Comparison of ENCODE assay signal across 13 cellular contexts in the genomic region with DNA sequence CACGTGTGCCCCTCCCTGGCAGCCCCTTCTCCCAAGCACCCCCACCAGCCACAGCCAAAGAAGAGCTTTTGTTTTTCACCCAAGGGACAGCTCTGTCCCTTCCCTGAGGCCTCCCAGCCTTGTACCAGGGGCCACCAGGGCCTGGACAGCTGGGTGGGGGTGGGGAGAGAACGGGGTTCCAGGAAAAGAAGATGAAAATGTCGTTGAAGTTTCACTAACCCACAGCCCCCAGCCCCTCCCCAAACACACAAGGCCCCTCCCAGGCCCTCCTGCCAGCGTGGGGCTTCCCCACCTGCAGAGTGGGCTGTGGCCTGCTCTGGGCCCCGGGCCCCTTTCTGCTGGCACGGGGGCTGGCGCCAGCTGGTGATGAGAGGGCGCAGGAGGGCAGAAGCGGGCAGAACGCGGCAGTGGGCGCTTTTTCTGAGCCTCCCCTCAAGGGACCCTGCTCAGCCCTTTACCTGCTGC. TPM values are rescaled to one million over a fixed set of nuclear protein-coding genes. Genes with fewer than 3 reads are reported as not detected.
DNase-seq lines count a peak whose midpoint lies in the region; ATAC-seq and TF ChIP-seq lines count a peak whose summit lies in the region.
"Had no signal": no experiment of that assay in that cellular context is flagged by ENCODE, and none has a peak within 500 bp of the region (broad histone marks: within the 10 kb centered on the region; RNA-seq: fewer than 3 reads in every experiment).

No MANE protein-coding gene starts in this region.

- ATAC-seq in SK-N-SH treated with all-trans-retinoic acid at 6 μM for 48 hours (no peak), GM21390 (IDR thresholded peaks at IDR 0.05; ENCODE audit: unreplicated experiment) (no peak), HG03039 (IDR thresholded peaks at IDR 0.05; ENCODE audit: unreplicated experiment) (no peak)

- H4K20me1 ChIP-seq in SK-N-SH (ENCODE audit: insufficient read depth): no peaks in the 10 kb centered on the region

- H3K9me3 ChIP-seq in SK-N-SH (no peaks in the 10 kb centered on the region), SJCRH30 (replicated peaks) (no peaks in the 10 kb centered on the region), MG63 (no peaks in the 10 kb centered on the region)
- H3K9me3 ChIP-seq: right atrium auricular region, upper lobe of left lung had no signal

- H3K27ac ChIP-seq in SK-N-SH (ENCODE audit: low read depth in 2 of 2, low read length in 1 of 2) (no peak overlapping the region), SJCRH30 (peak overlapping the region; percentile 1; the same call in 1 of the 2 replicates)
- H3K27ac ChIP-seq: right atrium auricular region had no signal

- H3K9ac ChIP-seq in SK-N-SH: no peak overlapping the region

- H3F3A ChIP-seq in SK-N-SH (replicated peaks; ENCODE audit: insufficient read depth): peaks cover 3% of the 10 kb centered on the region

- no peaks in the 10 kb centered on the region for H3K79me2 ChIP-seq in SK-N-SH (ENCODE audit: insufficient read depth)

- H3K4me1 ChIP-seq in SK-N-SH (ENCODE audit: control insufficient read depth in 1 of 2, insufficient read depth in 2 of 2, low read depth in 1 of 2, low read length in 1 of 2): peaks cover 0 to 6% of the 10 kb centered on the region in 2 experiments; a peak in 2 of 4 replicates
- H3K4me1 ChIP-seq in SJCRH30: peaks cover 42% of the 10 kb centered on the region

- no peak overlapping the region for H2AFZ ChIP-seq in SK-N-SH (ENCODE audit: low read depth)

- POLR2A ChIA-PET in SK-N-SH (lab: Yijun Ruan, JAX): no interaction called here

- DNase-seq in SK-N-SH (peak; percentile 32), SJCRH30 (peak in 1 of 2 experiments; percentile 64), hypothalamus (lab: John Stamatoyannopoulos, UW) (peak in 34 of 51 donors; percentile 26 to 89 (median 58)), putamen (ENCODE audit: low spot score) (peak; percentile 89), MG63 (no peak)
- DNase-seq: OCI-M1, T-helper 9 cell had no signal

- TF ChIP-seq CTCF in SK-N-SH (IDR thresholded peaks at IDR 0.05): no peak

- H3K9me2 ChIP-seq in SK-N-SH: no peaks in the 10 kb centered on the region

- CTCF ChIA-PET in SK-N-SH (lab: Yijun Ruan, JAX): no interaction called here

- no peak for TF ChIP-seq EP300 in SK-N-SH (IDR thresholded peaks at IDR 0.05; ENCODE audit: borderline replicate concordance in 1 of 2, low read depth in 1 of 2, low read length in 1 of 2)

- 78% methylated on average over 4 of the region's 12 CpGs for WGBS in SK-N-SH (ENCODE audit: low lambda C conversion rate)

- H3K4me3 ChIP-seq in SK-N-SH (ENCODE audit: low read depth in 2 of 2, low read length in 1 of 2) (no peak overlapping the region), SJCRH30 (peak overlapping the region; percentile 50), MG63 (no peak overlapping the region)
- H3K4me3 ChIP-seq: upper lobe of left lung had no signal

- H3K27me3 ChIP-seq in SK-N-SH (ENCODE audit: insufficient read depth): no peaks in the 10 kb centered on the region
- H3K27me3 ChIP-seq in SJCRH30: no peaks in the 10 kb centered on the region
- H3K27me3 ChIP-seq in MG63: no peaks in the 10 kb centered on the region
- H3K27me3 ChIP-seq: right atrium auricular region had no signal

- H3K36me3 ChIP-seq in SK-N-SH (replicated peaks in 1 of 2; ENCODE audit: control insufficient read depth in 1 of 2, insufficient read depth in 2 of 2, low read length in 1 of 2): no peaks in the 10 kb centered on the region
- H3K36me3 ChIP-seq in SJCRH30: no peaks in the 10 kb centered on the region
- H3K36me3 ChIP-seq in MG63: no peaks in the 10 kb centered on the region
- H3K36me3 ChIP-seq: right atrium auricular region, upper lobe of left lung had no signal

- no peak for TF ChIP-seq RAD21 in SK-N-SH (IDR thresholded peaks at IDR 0.05; ENCODE audit: low read length)

- H3K4me2 ChIP-seq in SK-N-SH: no peak overlapping the region

TF ChIP-seq in SK-N-SH, 30 proteins besides CTCF, POLR2A, EP300 and RAD21 (continues in another document):
- TF ChIP-seq REST (IDR thresholded peaks at IDR 0.05; ENCODE audit: low read depth, low read length): no peak
- TF ChIP-seq FOSL2 (IDR thresholded peaks at IDR 0.05; ENCODE audit: borderline replicate concordance, low read depth): no peak

TF ChIP-seq in SK-N-SH treated with all-trans-retinoic acid at 6 μM for 48 hours, 23 proteins besides CTCF, POLR2A, EP300 and RAD21:
- no peak for TF ChIP-seq CSRNP3 (CRISPR knock-in tag; IDR thresholded peaks at IDR 0.05)
- TF ChIP-seq, protein P1, sequence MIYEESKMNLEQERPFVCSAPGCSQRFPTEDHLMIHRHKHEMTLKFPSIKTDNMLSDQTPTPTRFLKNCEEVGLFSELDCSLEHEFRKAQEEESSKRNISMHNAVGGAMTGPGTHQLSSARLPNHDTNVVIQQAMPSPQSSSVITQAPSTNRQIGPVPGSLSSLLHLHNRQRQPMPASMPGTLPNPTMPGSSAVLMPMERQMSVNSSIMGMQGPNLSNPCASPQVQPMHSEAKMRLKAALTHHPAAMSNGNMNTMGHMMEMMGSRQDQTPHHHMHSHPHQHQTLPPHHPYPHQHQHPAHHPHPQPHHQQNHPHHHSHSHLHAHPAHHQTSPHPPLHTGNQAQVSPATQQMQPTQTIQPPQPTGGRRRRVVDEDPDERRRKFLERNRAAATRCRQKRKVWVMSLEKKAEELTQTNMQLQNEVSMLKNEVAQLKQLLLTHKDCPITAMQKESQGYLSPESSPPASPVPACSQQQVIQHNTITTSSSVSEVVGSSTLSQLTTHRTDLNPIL (CRISPR knock-in tag; IDR thresholded peaks at IDR 0.05; ENCODE audit: low read depth): no peak
- TF ChIP-seq OSR1 (CRISPR knock-in tag; IDR thresholded peaks at IDR 0.05): no peak
- no peak for TF ChIP-seq ISL1 (CRISPR knock-in tag; IDR thresholded peaks at IDR 0.05)
- no peak for TF ChIP-seq ZNF8 (CRISPR knock-in tag; IDR thresholded peaks at IDR 0.05)
- TF ChIP-seq ESRRG (CRISPR knock-in tag; IDR thresholded peaks at IDR 0.05): no peak
- no peak for TF ChIP-seq ZNF70 (CRISPR knock-in tag; IDR thresholded peaks at IDR 0.05)
- no peak for TF ChIP-seq ZFP3 (CRISPR knock-in tag; IDR thresholded peaks at IDR 0.05)
- TF ChIP-seq CSDC2 (CRISPR knock-in tag; IDR thresholded peaks at IDR 0.05): no peak

RNA-seq across cellular contexts. Expression of gene ANKRD65, which starts 5.5 kb away (rescaled TPM):
- polyA plus RNA-seq in SK-N-SH (2012; rRNA removed): 0.06 and 0.07 TPM in 2 replicates
- polyA plus RNA-seq in SK-N-SH (2012; cell fraction: cytosol; rRNA removed): 0.04 and 0.05 TPM in 2 replicates
- 0.43 and 0.46 TPM in 2 replicates for polyA plus RNA-seq in SK-N-SH (2012; cell fraction: nucleus; rRNA removed)
- 6.1 and 6.2 TPM in 2 replicates for total RNA-seq in SJCRH30 (2014; rRNA removed; shearing (Covaris generic))
- total RNA-seq in MG63 (2014; rRNA removed; shearing (Covaris generic); ENCODE audit: low replicate concordance): not detected in 2 replicates
- total RNA-seq: A172 had no signal

RNA-seq across cellular contexts. Expression of gene VWA1, which starts 9.0 kb away (rescaled TPM):
- 5.3 and 7.4 TPM in 2 replicates for polyA plus RNA-seq in SK-N-SH (2012; rRNA removed)
- 3.2 and 5.0 TPM in 2 replicates for polyA plus RNA-seq in SK-N-SH (2012; cell fraction: cytosol; rRNA removed)
- polyA plus RNA-seq in SK-N-SH (2012; cell fraction: nucleus; rRNA removed): 5.7 and 8.5 TPM in 2 replicates
- total RNA-seq in SJCRH30 (2014; rRNA removed; shearing (Covaris generic)): 0.58 and 3.3 TPM in 2 replicates
- total RNA-seq in MG63 (2014; rRNA removed; shearing (Covaris generic); ENCODE audit: low replicate concordance): 0.59 and 6.2 TPM in 2 replicates

RNA-seq across cellular contexts. Expression of gene MRPL20, which starts 19.4 kb away (rescaled TPM):
- 159 and 210 TPM in 2 replicates for polyA plus RNA-seq in SK-N-SH (2012; rRNA removed)
- polyA plus RNA-seq in SK-N-SH (2012; cell fraction: cytosol; rRNA removed): 202 and 236 TPM in 2 replicates
- polyA plus RNA-seq in SK-N-SH (2012; cell fraction: nucleus; rRNA removed): 104 and 133 TPM in 2 replicates
- total RNA-seq in SJCRH30 (2014; rRNA removed; shearing (Covaris generic)): 229 and 236 TPM in 2 replicates
- total RNA-seq in MG63 (2014; rRNA removed; shearing (Covaris generic); ENCODE audit: low replicate concordance): 32.0 and 55.2 TPM in 2 replicates

RNA-seq across cellular contexts. Expression of gene ATAD3C, which starts 23.0 kb away (rescaled TPM):
- polyA plus RNA-seq in SK-N-SH (2012; rRNA removed): 0.38 and 0.49 TPM in 2 replicates
- 0.22 and 0.27 TPM in 2 replicates for polyA plus RNA-seq in SK-N-SH (2012; cell fraction: cytosol; rRNA removed)
- 0.37 and 0.52 TPM in 2 replicates for polyA plus RNA-seq in SK-N-SH (2012; cell fraction: nucleus; rRNA removed)
- total RNA-seq in SJCRH30 (2014; rRNA removed; shearing (Covaris generic)): 0.20 TPM in 1 of 2 replicates, not detected in the other
- not detected in 2 replicates for total RNA-seq in MG63 (2014; rRNA removed; shearing (Covaris generic); ENCODE audit: low replicate concordance)
- total RNA-seq: A172 had no signal

RNA-seq across cellular contexts. Expression of gene CCNL2, which starts 27.4 kb away (rescaled TPM):
- 362 and 475 TPM in 2 replicates for polyA plus RNA-seq in SK-N-SH (2012; rRNA removed)
- polyA plus RNA-seq in SK-N-SH (2012; cell fraction: cytosol; rRNA removed): 51.6 and 68.2 TPM in 2 replicates
- polyA plus RNA-seq in SK-N-SH (2012; cell fraction: nucleus; rRNA removed): 3,259 and 3,720 TPM in 2 replicates
- 124 and 196 TPM in 2 replicates for total RNA-seq in SJCRH30 (2014; rRNA removed; shearing (Covaris generic))
- 45.1 and 47.9 TPM in 2 replicates for total RNA-seq in MG63 (2014; rRNA removed; shearing (Covaris generic); ENCODE audit: low replicate concordance)
